23 cellular contexts compared by ENCODE assay signal in genomic region chr3:126672340-126672739, GRCh38.
"Had no signal": no experiment of that assay in that cellular context is flagged by ENCODE, and none has a peak within 500 bp of the region (broad histone marks: within the 10 kb centered on the region; RNA-seq: fewer than 3 reads in every experiment).

No MANE protein-coding gene starts in this region.

- H3K27me3 ChIP-seq: right lobe of liver had no signal

- H3K9me3 ChIP-seq: right lobe of liver had no signal

- H3K4me1 Mint-ChIP-seq: immature natural killer cell, memory B cell, neural progenitor cell had no signal

- H3K27ac ChIP-seq: foreskin keratinocyte, left ventricle myocardium inferior, lower lobe of right lung, neural progenitor cell, psoas muscle, right lobe of liver had no signal

- H3K36me3 Mint-ChIP-seq: neural progenitor cell had no signal

- H3K27ac Mint-ChIP-seq: immature natural killer cell; natural killer cell treated with Interleukin-12 subunit alpha and Interleukin-12 subunit beta and Interleukin-15 and Interleukin-18, amount 100 ng/mL, for 72 hours; neural progenitor cell; stimulated activated naive B cell treated with anti-CD40 and anti-IgM and Interleukin-4, amounts not matched to agents 10 μg/mL and 1 μg/mL and 100 μg/mL, for 72 hours had no signal

- H3K4me3 Mint-ChIP-seq: immature natural killer cell; memory B cell; natural killer cell treated with Interleukin-12 subunit alpha and Interleukin-12 subunit beta and Interleukin-15 and Interleukin-18, amount 100 ng/mL, for 72 hours; neural progenitor cell; stimulated activated naive B cell treated with anti-CD40 and anti-IgM and Interleukin-4, amounts not matched to agents 10 μg/mL and 1 μg/mL and 100 μg/mL, for 72 hours had no signal

- FAIRE-seq: colon, endothelial cell of umbilical vein, keratinocyte had no signal

- H3K9ac ChIP-seq: neural progenitor cell had no signal

- DNase-seq: dermis blood vessel endothelial cell; erythroblast; foreskin keratinocyte; immature natural killer cell; left cardiac atrium; left ventricle myocardium inferior; lower lobe of right lung; midbrain; occipital lobe; psoas muscle; retina; right lobe of liver; stimulated activated CD4-positive, alpha-beta T cell treated with anti-CD3 and anti-CD28 coated beads, Interleukin-15, amount 100 ng/mL, for 24 hours; stimulated activated CD4-positive, alpha-beta T cell treated with anti-CD3 and anti-CD28 coated beads, Interleukin-1b, Interleukin-23, amount 100 ng/mL, for 48 hours; stimulated activated CD4-positive, alpha-beta T cell treated with anti-CD3 and anti-CD28 coated beads, Interleukin-4, amount 100 ng/mL, for 24 hours; stimulated activated naive B cell treated with anti-CD40 and anti-IgM and Interleukin-4, amounts not matched to agents 10 μg/mL and 1 μg/mL and 100 μg/mL, for 72 hours; trophoblast cell had no signal

- H3K4me1 ChIP-seq: foreskin keratinocyte, left ventricle myocardium inferior, lower lobe of right lung, neural progenitor cell, psoas muscle, right lobe of liver had no signal

- H3K4me2 ChIP-seq: neural progenitor cell had no signal

- ATAC-seq: foreskin keratinocyte, left cardiac atrium, lower lobe of right lung, psoas muscle, right lobe of liver had no signal

- H3K4me3 ChIP-seq: left ventricle myocardium inferior, lower lobe of right lung, neural progenitor cell, psoas muscle, right lobe of liver had no signal

- H3K27me3 Mint-ChIP-seq: memory B cell had no signal

- H3K36me3 ChIP-seq: left ventricle myocardium inferior, lower lobe of right lung, neural progenitor cell, right lobe of liver had no signal

- H2AFZ ChIP-seq: neural progenitor cell had no signal
